ENCODE assay signal across 8 cellular contexts in the genomic region with DNA sequence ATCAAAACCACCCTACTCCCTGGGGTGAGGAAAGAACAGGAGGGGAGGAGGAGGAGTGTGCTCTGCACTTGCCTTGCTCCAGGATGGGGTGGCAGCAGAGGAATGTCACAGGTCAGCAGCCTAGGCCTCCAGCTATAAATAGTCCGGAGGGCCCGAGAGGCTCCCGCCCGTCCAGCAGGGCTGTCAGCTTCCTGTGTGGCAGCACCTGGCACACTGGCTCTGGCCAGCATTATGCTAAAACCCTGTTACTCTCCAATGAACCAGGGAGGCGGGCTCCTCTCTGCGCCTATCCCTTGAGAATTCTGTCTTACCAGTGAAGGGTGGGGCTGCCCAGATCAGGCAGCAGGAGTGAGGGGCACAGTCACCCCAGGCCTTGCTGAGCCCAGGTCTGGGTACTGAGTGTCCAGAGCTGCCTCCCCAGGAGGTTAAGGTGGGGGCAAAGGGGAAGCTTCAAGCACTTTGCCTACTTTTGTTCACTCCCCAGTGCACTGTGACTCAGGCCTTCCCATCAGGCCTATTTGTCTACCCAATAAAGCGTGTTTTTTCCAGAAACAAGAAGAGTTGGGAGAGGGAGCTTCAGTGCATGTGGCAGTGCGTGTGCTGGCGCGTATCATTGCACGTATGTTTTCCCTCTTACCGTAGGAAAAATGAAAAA. TPM values are rescaled to one million over a fixed set of nuclear protein-coding genes. Genes with fewer than 3 reads are reported as not detected.
DNase-seq lines count a peak whose midpoint lies in the region; ATAC-seq, FAIRE-seq and TF ChIP-seq lines count a peak whose summit lies in the region.

No MANE protein-coding gene starts in this region.

- peak overlapping the region; percentile 98 for H3K4me3 Mint-ChIP-seq in Calu3 (ENCODE audit: low read depth, unreplicated experiment)
- peak overlapping the region; percentile 95 to 99 (median 98) for H3K4me3 Mint-ChIP-seq in naive B cell

- CTCF ChIA-PET in Calu3 (lab: Charles Lee), result interaction anchor here (0.6 to 2.6 kb wide), 17 partner anchors 9 to 657 kb away, joined by 3 to 10 read pairs (median 4); a partner anchor contains a TSS

- peaks cover 0 to 6% (median 0%) of the 10 kb centered on the region in 3 donors for H3K36me3 ChIP-seq in esophagus squamous epithelium

- BruUV-seq in Calu3 (replicated peaks; lab: Mats Ljungman, UMichigan), result no TSS peak

- peak overlapping the region; percentile 70 for H3K27ac Mint-ChIP-seq in Calu3 (ENCODE audit: unreplicated experiment)
- H3K27ac Mint-ChIP-seq in naive B cell, result peak overlapping the region; percentile 97 to 99 (median 98)

- peak; percentile 32 for DNase-seq in Calu3
- peak; percentile 82 for DNase-seq in H54 (ENCODE audit: insufficient read length, low spot score)
- DNase-seq in SK-MEL-5 (ENCODE audit: low read depth, low spot score), result peak; percentile 27
- DNase-seq in esophagus squamous epithelium (lab: John Stamatoyannopoulos, UW), result no peak
- peak; percentile 49 for DNase-seq in naive B cell
- DNase-seq in stimulated activated CD4-positive, alpha-beta T cell treated with anti-CD3 and anti-CD28 coated beads, Interleukin-2, amount 100 ng/mL, for 48 hours, result no peak
- no peak for DNase-seq in NCI-H187 treated with DMSO at 0.1 percent for 48 hours (lab: John Stamatoyannopoulos, UW)

- ATAC-seq in naive B cell (ENCODE audit: low read depth in 2 of 2) (no peak), GM19397 (IDR thresholded peaks at IDR 0.05; ENCODE audit: unreplicated experiment) (no peak)

- H3K9me3 ChIP-seq in esophagus squamous epithelium, result no peaks in the 10 kb centered on the region

- no peaks in the 10 kb centered on the region for H3K27me3 ChIP-seq in esophagus squamous epithelium

- peak overlapping the region; percentile 76 to 95 (median 85) for H3K27ac ChIP-seq in esophagus squamous epithelium

- FAIRE-seq in H54 (lab: Jason Lieb, UNC), result no peak

- H3K36me3 Mint-ChIP-seq in Calu3 (ENCODE audit: insufficient read depth, unreplicated experiment), result peaks cover 29% of the 10 kb centered on the region
- no peaks in the 10 kb centered on the region for H3K36me3 Mint-ChIP-seq in naive B cell

- H3K4me1 Mint-ChIP-seq in Calu3 (ENCODE audit: low read depth, unreplicated experiment), result peaks cover 11% of the 10 kb centered on the region
- peaks cover 43 to 64% (median 52%) of the 10 kb centered on the region in 3 donors for H3K4me1 Mint-ChIP-seq in naive B cell

- TF ChIP-seq POLR2A in H54 (IDR thresholded peaks at IDR 0.05; ENCODE audit: low read depth, low read length) (no peak), esophagus squamous epithelium (IDR thresholded peaks at IDR 0.05) (peak in 1 of 4 donors; percentile 25)

- peak overlapping the region; percentile 13 to 90 (median 80) for H3K4me3 ChIP-seq in esophagus squamous epithelium

- WGBS in esophagus squamous epithelium, 2 donors, result 8 to 41% methylated on average over 2 to 6 of the region's 12 CpGs

- peaks cover 3% of the 10 kb centered on the region for H3K27me3 Mint-ChIP-seq in Calu3 (ENCODE audit: unreplicated experiment)
- H3K27me3 Mint-ChIP-seq in naive B cell, result no peaks in the 10 kb centered on the region

- in situ Hi-C loops in SK-MEL-5 (cut with HindIII; ENCODE audit: low pct_unique_long_range_greater_than_20kb, low sequenced_read_pairs), result no loop called here

- H3K4me1 ChIP-seq in esophagus squamous epithelium, result peaks cover 27 to 57% (median 38%) of the 10 kb centered on the region in 3 donors

- TF ChIP-seq CTCF in Calu3 (IDR thresholded peaks at IDR 0.05; ENCODE audit: unreplicated experiment) (no peak), esophagus squamous epithelium (IDR thresholded peaks at IDR 0.05) (no peak)

- H3K9me3 Mint-ChIP-seq in Calu3 (ENCODE audit: low read depth, unreplicated experiment), result no peaks in the 10 kb centered on the region
- H3K9me3 Mint-ChIP-seq in naive B cell, result no peaks in the 10 kb centered on the region

- intact Hi-C loops in Calu3 (cut with micrococcal nuclease; ENCODE audit: unreplicated experiment), result no loop called here
- intact Hi-C loops in esophagus squamous epithelium (cut with DNase I), result no loop called here

RNA-seq across cellular contexts. Expression of a gene that starts 1.1 kb away (rescaled TPM):
- total RNA-seq in Calu3 (2022), result 37.1 and 39.7 TPM in 2 replicates
- total RNA-seq in SK-MEL-5 (2014; rRNA removed; shearing (Covaris generic)), result 60.3 and 75.7 TPM in 2 replicates
- 54.4 and 82.6 TPM in 2 replicates for polyA plus RNA-seq in SK-MEL-5 (2015; cell fraction: cytosol; rRNA removed)
- polyA plus RNA-seq in SK-MEL-5 (2015; cell fraction: nucleus; rRNA removed), result 6.5 and 14.3 TPM in 2 replicates
- 10 to 100 TPM; 32.1 to 68.7 (median 53.5) TPM for total RNA-seq in esophagus squamous epithelium
- polyA plus RNA-seq in naive B cell (ENCODE audit: low read depth in 6 of 6), result 100 to 1,000 TPM; 171 to 225 (median 208) TPM

RNA-seq across cellular contexts. Expression of a gene that starts 7.1 kb away (rescaled TPM):
- total RNA-seq in Calu3 (2022), result 0.21 and 1.0 TPM in 2 replicates
- 0.27 and 1.4 TPM in 2 replicates for total RNA-seq in SK-MEL-5 (2014; rRNA removed; shearing (Covaris generic))
- polyA plus RNA-seq in SK-MEL-5 (2015; cell fraction: cytosol; rRNA removed), result 0.94 and 1.2 TPM in 2 replicates
- polyA plus RNA-seq in SK-MEL-5 (2015; cell fraction: nucleus; rRNA removed), result 1.1 and 3.4 TPM in 2 replicates
- total RNA-seq in esophagus squamous epithelium, result under 1 TPM in 3 of 4 donors, not detected in 1; 0.38 to 0.53 (median 0.44) TPM
- polyA plus RNA-seq in naive B cell (ENCODE audit: low read depth in 6 of 6), result not detected

RNA-seq across cellular contexts. Expression of a gene that starts 25.7 kb away (rescaled TPM):
- total RNA-seq in Calu3 (2022), result 36.9 and 40.9 TPM in 2 replicates
- total RNA-seq in SK-MEL-5 (2014; rRNA removed; shearing (Covaris generic)), result 80.3 and 90.6 TPM in 2 replicates
- polyA plus RNA-seq in SK-MEL-5 (2015; cell fraction: cytosol; rRNA removed), result 122 and 160 TPM in 2 replicates
- polyA plus RNA-seq in SK-MEL-5 (2015; cell fraction: nucleus; rRNA removed), result 148 and 163 TPM in 2 replicates
- total RNA-seq in esophagus squamous epithelium, result 10 to 100 TPM; 34.5 to 67.8 (median 46.5) TPM
- 10 to 100 TPM; 13.1 to 28.1 (median 21.0) TPM for polyA plus RNA-seq in naive B cell (ENCODE audit: low read depth in 6 of 6)

RNA-seq across cellular contexts. Expression of a gene that starts 53.5 kb away (rescaled TPM):
- total RNA-seq in Calu3 (2022) (3.5 and 4.1 TPM in 2 replicates), esophagus squamous epithelium (1 to 10 TPM; 1.5 to 5.7 (median 2.6) TPM)
- total RNA-seq in SK-MEL-5 (2014; rRNA removed; shearing (Covaris generic)), result 4.7 and 5.2 TPM in 2 replicates
- polyA plus RNA-seq in SK-MEL-5 (2015; cell fraction: cytosol; rRNA removed), result 39.7 and 42.5 TPM in 2 replicates
- 42.0 and 45.7 TPM in 2 replicates for polyA plus RNA-seq in SK-MEL-5 (2015; cell fraction: nucleus; rRNA removed)
- polyA plus RNA-seq in naive B cell (ENCODE audit: low read depth in 6 of 6), result not detected

RNA-seq across cellular contexts. Expression of a gene that starts 56.3 kb away (rescaled TPM):
- total RNA-seq in Calu3 (2022) (27.3 and 28.2 TPM in 2 replicates), esophagus squamous epithelium (10 to 100 TPM; 13.0 to 27.5 (median 21.2) TPM)
- total RNA-seq in SK-MEL-5 (2014; rRNA removed; shearing (Covaris generic)), result 15.2 and 29.0 TPM in 2 replicates
- polyA plus RNA-seq in SK-MEL-5 (2015; cell fraction: cytosol; rRNA removed), result 25.2 and 41.6 TPM in 2 replicates
- 50.6 and 79.4 TPM in 2 replicates for polyA plus RNA-seq in SK-MEL-5 (2015; cell fraction: nucleus; rRNA removed)
- 100 to 1,000 TPM in 1 of 6 donors, 10 to 100 TPM in 5; 45.2 to 126 (median 55.7) TPM for polyA plus RNA-seq in naive B cell (ENCODE audit: low read depth in 6 of 6)

Comparison
In these comparisons a context has a peak if more than half of its experiments do, and no peak if none do; other contexts are left out.
1. DNase-seq: peak in Calu3 (single experiment), H54 (single experiment), SK-MEL-5 (single experiment) and naive B cell (single experiment); none in esophagus squamous epithelium (single experiment), stimulated activated CD4-positive, alpha-beta T cell treated with anti-CD3 and anti-CD28 coated beads, Interleukin-2, amount 100 ng/mL, for 48 hours (0 of 2) and NCI-H187 treated with DMSO at 0.1 percent for 48 hours (single experiment).